Comparison of ENCODE assay signal across 1 cellular context in genomic region chr9:128733256-128733655, GRCh38.
TF ChIP-seq lines count a peak whose summit lies in the region.

No MANE protein-coding gene starts in this region.

TF ChIP-seq in HepG2, 621 proteins besides CTCF, POLR2A, EP300 and RAD21 (continued from another document and continues in another):
- no peak for TF ChIP-seq HNF1A (IDR thresholded peaks at IDR 0.05; ENCODE audit: low read depth)
- TF ChIP-seq HNF1A (CRISPR knock-in tag; IDR thresholded peaks at IDR 0.05; ENCODE audit: borderline replicate concordance), result no peak
- TF ChIP-seq ZNF441 (CRISPR knock-in tag; IDR thresholded peaks at IDR 0.05; ENCODE audit: borderline replicate concordance), result no peak
- TF ChIP-seq KLF13 (CRISPR knock-in tag; IDR thresholded peaks at IDR 0.05), result no peak
- no peak for TF ChIP-seq ZBTB8A (CRISPR knock-in tag; IDR thresholded peaks at IDR 0.05; ENCODE audit: borderline replicate concordance, low read depth)
- TF ChIP-seq BCL3 (CRISPR knock-in tag; IDR thresholded peaks at IDR 0.05), result no peak
- TF ChIP-seq SNRNP70 (IDR thresholded peaks at IDR 0.05; ENCODE audit: low read depth, low read length), result no peak
- TF ChIP-seq, protein P1, sequence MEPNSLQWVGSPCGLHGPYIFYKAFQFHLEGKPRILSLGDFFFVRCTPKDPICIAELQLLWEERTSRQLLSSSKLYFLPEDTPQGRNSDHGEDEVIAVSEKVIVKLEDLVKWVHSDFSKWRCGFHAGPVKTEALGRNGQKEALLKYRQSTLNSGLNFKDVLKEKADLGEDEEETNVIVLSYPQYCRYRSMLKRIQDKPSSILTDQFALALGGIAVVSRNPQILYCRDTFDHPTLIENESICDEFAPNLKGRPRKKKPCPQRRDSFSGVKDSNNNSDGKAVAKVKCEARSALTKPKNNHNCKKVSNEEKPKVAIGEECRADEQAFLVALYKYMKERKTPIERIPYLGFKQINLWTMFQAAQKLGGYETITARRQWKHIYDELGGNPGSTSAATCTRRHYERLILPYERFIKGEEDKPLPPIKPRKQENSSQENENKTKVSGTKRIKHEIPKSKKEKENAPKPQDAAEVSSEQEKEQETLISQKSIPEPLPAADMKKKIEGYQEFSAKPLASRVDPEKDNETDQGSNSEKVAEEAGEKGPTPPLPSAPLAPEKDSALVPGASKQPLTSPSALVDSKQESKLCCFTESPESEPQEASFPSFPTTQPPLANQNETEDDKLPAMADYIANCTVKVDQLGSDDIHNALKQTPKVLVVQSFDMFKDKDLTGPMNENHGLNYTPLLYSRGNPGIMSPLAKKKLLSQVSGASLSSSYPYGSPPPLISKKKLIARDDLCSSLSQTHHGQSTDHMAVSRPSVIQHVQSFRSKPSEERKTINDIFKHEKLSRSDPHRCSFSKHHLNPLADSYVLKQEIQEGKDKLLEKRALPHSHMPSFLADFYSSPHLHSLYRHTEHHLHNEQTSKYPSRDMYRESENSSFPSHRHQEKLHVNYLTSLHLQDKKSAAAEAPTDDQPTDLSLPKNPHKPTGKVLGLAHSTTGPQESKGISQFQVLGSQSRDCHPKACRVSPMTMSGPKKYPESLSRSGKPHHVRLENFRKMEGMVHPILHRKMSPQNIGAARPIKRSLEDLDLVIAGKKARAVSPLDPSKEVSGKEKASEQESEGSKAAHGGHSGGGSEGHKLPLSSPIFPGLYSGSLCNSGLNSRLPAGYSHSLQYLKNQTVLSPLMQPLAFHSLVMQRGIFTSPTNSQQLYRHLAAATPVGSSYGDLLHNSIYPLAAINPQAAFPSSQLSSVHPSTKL (CRISPR knock-in tag; IDR thresholded peaks at IDR 0.05), result peak; percentile 30; the same call in 1 of the 2 replicates
- peak; percentile 54 for TF ChIP-seq ELF1 (CRISPR knock-in tag; IDR thresholded peaks at IDR 0.05)
- TF ChIP-seq ATM (IDR thresholded peaks at IDR 0.05; ENCODE audit: borderline replicate concordance), result no peak
- TF ChIP-seq ISX (CRISPR knock-in tag; conservative IDR thresholded peaks at IDR 0.05), result no peak
- TF ChIP-seq ZNF879 (CRISPR knock-in tag; IDR thresholded peaks at IDR 0.05), result no peak
- TF ChIP-seq ZNF225 (CRISPR knock-in tag; IDR thresholded peaks at IDR 0.05), result no peak
- no peak for TF ChIP-seq ZNF660 (CRISPR knock-in tag; IDR thresholded peaks at IDR 0.05; ENCODE audit: borderline replicate concordance, low read depth)
- TF ChIP-seq HBP1 (CRISPR knock-in tag; IDR thresholded peaks at IDR 0.05; ENCODE audit: low read depth), result no peak
- no peak for TF ChIP-seq RNF219 (CRISPR knock-in tag; IDR thresholded peaks at IDR 0.05)
- no peak for TF ChIP-seq NFIC (IDR thresholded peaks at IDR 0.05; ENCODE audit: low read length)
- no peak for TF ChIP-seq MATR3 (CRISPR knock-in tag; IDR thresholded peaks at IDR 0.05)
- TF ChIP-seq CBX1 (IDR thresholded peaks at IDR 0.05; ENCODE audit: low read depth), result no peak
- peak; percentile 56 for TF ChIP-seq FOXA3 (CRISPR knock-in tag; IDR thresholded peaks at IDR 0.05)
- TF ChIP-seq MLLT10 (CRISPR knock-in tag; IDR thresholded peaks at IDR 0.05), result no peak
- TF ChIP-seq, protein P2, sequence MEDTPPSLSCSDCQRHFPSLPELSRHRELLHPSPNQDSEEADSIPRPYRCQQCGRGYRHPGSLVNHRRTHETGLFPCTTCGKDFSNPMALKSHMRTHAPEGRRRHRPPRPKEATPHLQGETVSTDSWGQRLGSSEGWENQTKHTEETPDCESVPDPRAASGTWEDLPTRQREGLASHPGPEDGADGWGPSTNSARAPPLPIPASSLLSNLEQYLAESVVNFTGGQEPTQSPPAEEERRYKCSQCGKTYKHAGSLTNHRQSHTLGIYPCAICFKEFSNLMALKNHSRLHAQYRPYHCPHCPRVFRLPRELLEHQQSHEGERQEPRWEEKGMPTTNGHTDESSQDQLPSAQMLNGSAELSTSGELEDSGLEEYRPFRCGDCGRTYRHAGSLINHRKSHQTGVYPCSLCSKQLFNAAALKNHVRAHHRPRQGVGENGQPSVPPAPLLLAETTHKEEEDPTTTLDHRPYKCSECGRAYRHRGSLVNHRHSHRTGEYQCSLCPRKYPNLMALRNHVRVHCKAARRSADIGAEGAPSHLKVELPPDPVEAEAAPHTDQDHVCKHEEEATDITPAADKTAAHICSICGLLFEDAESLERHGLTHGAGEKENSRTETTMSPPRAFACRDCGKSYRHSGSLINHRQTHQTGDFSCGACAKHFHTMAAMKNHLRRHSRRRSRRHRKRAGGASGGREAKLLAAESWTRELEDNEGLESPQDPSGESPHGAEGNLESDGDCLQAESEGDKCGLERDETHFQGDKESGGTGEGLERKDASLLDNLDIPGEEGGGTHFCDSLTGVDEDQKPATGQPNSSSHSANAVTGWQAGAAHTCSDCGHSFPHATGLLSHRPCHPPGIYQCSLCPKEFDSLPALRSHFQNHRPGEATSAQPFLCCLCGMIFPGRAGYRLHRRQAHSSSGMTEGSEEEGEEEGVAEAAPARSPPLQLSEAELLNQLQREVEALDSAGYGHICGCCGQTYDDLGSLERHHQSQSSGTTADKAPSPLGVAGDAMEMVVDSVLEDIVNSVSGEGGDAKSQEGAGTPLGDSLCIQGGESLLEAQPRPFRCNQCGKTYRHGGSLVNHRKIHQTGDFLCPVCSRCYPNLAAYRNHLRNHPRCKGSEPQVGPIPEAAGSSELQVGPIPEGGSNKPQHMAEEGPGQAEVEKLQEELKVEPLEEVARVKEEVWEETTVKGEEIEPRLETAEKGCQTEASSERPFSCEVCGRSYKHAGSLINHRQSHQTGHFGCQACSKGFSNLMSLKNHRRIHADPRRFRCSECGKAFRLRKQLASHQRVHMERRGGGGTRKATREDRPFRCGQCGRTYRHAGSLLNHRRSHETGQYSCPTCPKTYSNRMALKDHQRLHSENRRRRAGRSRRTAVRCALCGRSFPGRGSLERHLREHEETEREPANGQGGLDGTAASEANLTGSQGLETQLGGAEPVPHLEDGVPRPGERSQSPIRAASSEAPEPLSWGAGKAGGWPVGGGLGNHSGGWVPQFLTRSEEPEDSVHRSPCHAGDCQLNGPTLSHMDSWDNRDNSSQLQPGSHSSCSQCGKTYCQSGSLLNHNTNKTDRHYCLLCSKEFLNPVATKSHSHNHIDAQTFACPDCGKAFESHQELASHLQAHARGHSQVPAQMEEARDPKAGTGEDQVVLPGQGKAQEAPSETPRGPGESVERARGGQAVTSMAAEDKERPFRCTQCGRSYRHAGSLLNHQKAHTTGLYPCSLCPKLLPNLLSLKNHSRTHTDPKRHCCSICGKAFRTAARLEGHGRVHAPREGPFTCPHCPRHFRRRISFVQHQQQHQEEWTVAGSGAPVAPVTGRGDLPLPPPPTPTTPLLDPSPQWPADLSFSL (CRISPR knock-in tag; IDR thresholded peaks at IDR 0.05), result no peak
- TF ChIP-seq LCORL (IDR thresholded peaks at IDR 0.05), result no peak
- TF ChIP-seq LCORL (CRISPR knock-in tag; IDR thresholded peaks at IDR 0.05), result peak; percentile 61
- TF ChIP-seq PRDM15 (CRISPR knock-in tag; IDR thresholded peaks at IDR 0.05), result no peak
- no peak for TF ChIP-seq TBX2 (CRISPR knock-in tag; IDR thresholded peaks at IDR 0.05; ENCODE audit: borderline replicate concordance)
- TF ChIP-seq PHF21A (CRISPR knock-in tag; IDR thresholded peaks at IDR 0.05), result peak; percentile 32; the same call in 1 of the 2 replicates
- no peak for TF ChIP-seq HIC2 (CRISPR knock-in tag; IDR thresholded peaks at IDR 0.05; ENCODE audit: low read depth)
- no peak for TF ChIP-seq ZFX (CRISPR knock-in tag; IDR thresholded peaks at IDR 0.05; ENCODE audit: low read depth)
- TF ChIP-seq ZZZ3 (CRISPR knock-in tag; IDR thresholded peaks at IDR 0.05; ENCODE audit: borderline replicate concordance), result no peak
